In genomic region chr7:149733131-149733531, GRCh38 we compare ENCODE assay signal across 20 cellular contexts. TPM values are rescaled to one million over a fixed set of nuclear protein-coding genes. Genes with fewer than 3 reads are reported as not detected.
"Had no signal": no experiment of that assay in that cellular context is flagged by ENCODE, and none has a peak within 500 bp of the region (broad histone marks: within the 10 kb centered on the region; RNA-seq: fewer than 3 reads in every experiment).

No MANE protein-coding gene starts in this region.

- H3K9me3 Mint-ChIP-seq: mesothelial cell of epicardium; natural killer cell treated with Interleukin-12 subunit alpha and Interleukin-12 subunit beta and Interleukin-15 and Interleukin-18, amount 100 ng/mL, for 72 hours; neural progenitor cell; stimulated activated memory B cell treated with anti-CD40 and anti-IgM and Interleukin-4, amounts not matched to agents 10 μg/mL and 1 μg/mL and 100 μg/mL, for 72 hours; stimulated activated naive CD8-positive, alpha-beta T cell treated with anti-CD3 and anti-CD28 coated beads, Interleukin-15, Interleukin-2, amounts not matched to agents 100 ng/mL and 50 ng/mL, for 24 hours had no signal

- H3K4me3 Mint-ChIP-seq: immature natural killer cell; mesothelial cell of epicardium; natural killer cell treated with Interleukin-12 subunit alpha and Interleukin-12 subunit beta and Interleukin-15 and Interleukin-18, amount 100 ng/mL, for 72 hours; neural progenitor cell; stimulated activated memory B cell treated with anti-CD40 and anti-IgM and Interleukin-4, amounts not matched to agents 10 μg/mL and 1 μg/mL and 100 μg/mL, for 72 hours; stimulated activated naive CD8-positive, alpha-beta T cell treated with anti-CD3 and anti-CD28 coated beads, Interleukin-15, Interleukin-2, amounts not matched to agents 100 ng/mL and 50 ng/mL, for 24 hours had no signal

- H3K36me3 Mint-ChIP-seq: natural killer cell treated with Interleukin-12 subunit alpha and Interleukin-12 subunit beta and Interleukin-15 and Interleukin-18, amount 100 ng/mL, for 72 hours had no signal

- H3K9me3 ChIP-seq: esophagus squamous epithelium, gastroesophageal sphincter, spleen, tibial artery, upper lobe of left lung, vagina had no signal

- H3K27me3 ChIP-seq: tibial artery, upper lobe of left lung, vagina had no signal

- H3K27ac Mint-ChIP-seq: immature natural killer cell; mesothelial cell of epicardium; natural killer cell treated with Interleukin-12 subunit alpha and Interleukin-12 subunit beta and Interleukin-15 and Interleukin-18, amount 100 ng/mL, for 72 hours; neural progenitor cell; stimulated activated memory B cell treated with anti-CD40 and anti-IgM and Interleukin-4, amounts not matched to agents 10 μg/mL and 1 μg/mL and 100 μg/mL, for 72 hours; stimulated activated naive CD8-positive, alpha-beta T cell treated with anti-CD3 and anti-CD28 coated beads, Interleukin-15, Interleukin-2, amounts not matched to agents 100 ng/mL and 50 ng/mL, for 24 hours had no signal

- H3K36me3 ChIP-seq: neural progenitor cell had no signal

- H3K4me3 ChIP-seq: esophagus squamous epithelium, gastroesophageal sphincter, neural progenitor cell, spleen, tibial artery, upper lobe of left lung, vagina had no signal

- DNase-seq: dermis blood vessel endothelial cell; esophagus squamous epithelium; foreskin fibroblast; immature natural killer cell; occipital lobe; stimulated activated CD4-positive, alpha-beta T cell treated with anti-CD3 and anti-CD28 coated beads, Interleukin-15, amount 100 ng/mL, for 24 hours; stimulated activated CD4-positive, alpha-beta T cell treated with anti-CD3 and anti-CD28 coated beads, Interleukin-1b, Interleukin-23, amount 100 ng/mL, for 48 hours; stimulated activated CD4-positive, alpha-beta T cell treated with anti-CD3 and anti-CD28 coated beads, Interleukin-4, amount 100 ng/mL, for 24 hours had no signal

- H3K27me3 Mint-ChIP-seq: stimulated activated memory B cell treated with anti-CD40 and anti-IgM and Interleukin-4, amounts not matched to agents 10 μg/mL and 1 μg/mL and 100 μg/mL, for 72 hours had no signal

- H3K9ac ChIP-seq: neural progenitor cell had no signal

- ATAC-seq: gastroesophageal sphincter; natural killer cell treated with Interleukin-12 subunit alpha and Interleukin-12 subunit beta and Interleukin-15 and Interleukin-18, amount 100 ng/mL, for 72 hours; stimulated activated memory B cell treated with anti-CD40 and anti-IgM and Interleukin-4, amounts not matched to agents 10 μg/mL and 1 μg/mL and 100 μg/mL, for 72 hours had no signal

- H3K4me1 Mint-ChIP-seq: immature natural killer cell had no signal

- FAIRE-seq: colon had no signal

- H3K27ac ChIP-seq: esophagus squamous epithelium, gastroesophageal sphincter, neural progenitor cell, spleen, tibial artery, upper lobe of left lung, vagina had no signal

- H3K4me1 ChIP-seq: gastroesophageal sphincter, neural progenitor cell had no signal

RNA-seq across cellular contexts. Expression of gene ZNF467, which starts 40.3 kb away (rescaled TPM):
- total RNA-seq: kidney epithelial cell had no signal
